Comparison of ENCODE assay signal across 8 cellular contexts in genomic region chr16:20741555-20742285, GRCh38. TPM values are rescaled to one million over a fixed set of nuclear protein-coding genes. Genes with fewer than 3 reads are reported as not detected.
DNase-seq lines count a peak whose midpoint lies in the region; ATAC-seq and TF ChIP-seq lines count a peak whose summit lies in the region.

Gene THUMPD1, minus strand, starts transcription at chr16:20741818. Its CDS starts 79 bp downstream, at chr16:20741739.

- peaks cover under 1 to 4% of the 10 kb centered on the region in 2 experiments for H3K9me3 ChIP-seq in CD4-positive, CD25-positive, alpha-beta regulatory T cell (ENCODE audit: control insufficient read depth in 2 of 2, low read length in 2 of 2)
- no peaks in the 10 kb centered on the region for H3K9me3 ChIP-seq in right lobe of liver

- peak within 1 kb of the TSS; percentile 98 for H3K27ac ChIP-seq in CD4-positive, CD25-positive, alpha-beta regulatory T cell (ENCODE audit: insufficient read depth, low read length, poor library complexity, severe bottlenecking)
- peak within 1 kb of the TSS; percentile 87 to 95 (median 92) for H3K27ac ChIP-seq in right lobe of liver

- DNase-seq in CD4-positive, CD25-positive, alpha-beta regulatory T cell = peak; percentile 95 to 98 (median 95)
- peak; percentile 91 for DNase-seq in NCI-H774 (lab: John Stamatoyannopoulos, UW)
- peak; percentile 99 to 100 for DNase-seq in activated CD4-positive, alpha-beta T cell treated with anti-CD3 and anti-CD28 coated beads, Interleukin-2, amount 50 U/mL, for 48 hours
- DNase-seq in dermis microvascular lymphatic vessel endothelial cell (ENCODE audit: low read depth in 2 of 2) = peak; percentile 91 to 96
- peak; percentile 96 to 98 (median 98) for DNase-seq in right lobe of liver
- DNase-seq in stimulated activated CD4-positive, alpha-beta T cell treated with anti-CD3 and anti-CD28 coated beads, Interleukin-4, amount 100 ng/mL, for 24 hours = peak; percentile 99

- H3K4me1 ChIP-seq in CD4-positive, CD25-positive, alpha-beta regulatory T cell (ENCODE audit: control insufficient read depth, insufficient read depth, low read length, poor library complexity, severe bottlenecking) = peaks cover 16% of the 10 kb centered on the region
- H3K4me1 ChIP-seq in right lobe of liver = peaks cover 0 to 30% (median 4%) of the 10 kb centered on the region in 4 donors

- no peaks in the 10 kb centered on the region for H3K27me3 Mint-ChIP-seq in CD4-positive, CD25-positive, alpha-beta regulatory T cell

- peak in 1 of 4 donors; percentile 11 for TF ChIP-seq CTCF in right lobe of liver (IDR thresholded peaks at IDR 0.05)

- H3K36me3 Mint-ChIP-seq in CD4-positive, CD25-positive, alpha-beta regulatory T cell = peaks cover 11% of the 10 kb centered on the region

- H3K4me3 ChIP-seq in CD4-positive, CD25-positive, alpha-beta regulatory T cell (ENCODE audit: low read depth, low read length) = peak within 1 kb of the TSS; percentile 92
- H3K4me3 ChIP-seq in right lobe of liver = peak within 1 kb of the TSS; percentile 79 to 95 (median 91)

- intact Hi-C loops in right lobe of liver (cut with DNase I) = no loop called here

- WGBS in right lobe of liver (ENCODE audit: insufficient coverage, low coverage, low lambda C conversion rate, missing lambda C conversion rate) = 8% methylated on average over 8 of the region's 42 CpGs

- peak within 1 kb of the TSS; percentile 98 to 99 (median 98) for H3K4me3 Mint-ChIP-seq in CD4-positive, CD25-positive, alpha-beta regulatory T cell

- H3K27me3 ChIP-seq in CD4-positive, CD25-positive, alpha-beta regulatory T cell (ENCODE audit: control insufficient read depth, insufficient read depth, low read length) = no peaks in the 10 kb centered on the region
- no peaks in the 10 kb centered on the region for H3K27me3 ChIP-seq in right lobe of liver

- H3K9me3 Mint-ChIP-seq in CD4-positive, CD25-positive, alpha-beta regulatory T cell = peaks cover 0 to 4% (median 0%) of the 10 kb centered on the region in 7 donors

- TF ChIP-seq POLR2A in right lobe of liver (IDR thresholded peaks at IDR 0.05) = peak; percentile 74

- H3K4me1 Mint-ChIP-seq in CD4-positive, CD25-positive, alpha-beta regulatory T cell = peaks cover 0 to 35% (median 27%) of the 10 kb centered on the region in 4 donors

- H3K27ac Mint-ChIP-seq in CD4-positive, CD25-positive, alpha-beta regulatory T cell = peak within 1 kb of the TSS; percentile 93 to 99 (median 98)

- H3K36me3 ChIP-seq in CD4-positive, CD25-positive, alpha-beta regulatory T cell (ENCODE audit: control insufficient read depth, insufficient read depth, low read length) = peaks cover 22% of the 10 kb centered on the region
- peaks cover 0 to 22% (median 6%) of the 10 kb centered on the region in 4 donors for H3K36me3 ChIP-seq in right lobe of liver

- peak; percentile 94 for ATAC-seq in CD4-positive, CD25-positive, alpha-beta regulatory T cell (ENCODE audit: low read depth in 2 of 2)
- ATAC-seq in GM19397 (IDR thresholded peaks at IDR 0.05; ENCODE audit: unreplicated experiment) = peak; percentile 80
- peak; percentile 85 for ATAC-seq in HG03571 (IDR thresholded peaks at IDR 0.05; ENCODE audit: unreplicated experiment)
- peak; percentile 91 to 96 (median 96) for ATAC-seq in right lobe of liver

RNA-seq across cellular contexts. Expression of gene THUMPD1, which starts in this region (rescaled TPM):
- total RNA-seq in CD4-positive, CD25-positive, alpha-beta regulatory T cell = 97.6 TPM
- 10 to 100 TPM; 56.1 to 75.1 (median 70.9) TPM for polyA plus RNA-seq in CD4-positive, CD25-positive, alpha-beta regulatory T cell
- total RNA-seq in dermis microvascular lymphatic vessel endothelial cell = 57.3 and 82.7 TPM in 2 replicates
- 10 to 100 TPM; 13.5 to 26.4 (median 16.5) TPM for total RNA-seq in right lobe of liver

Comparison
In these comparisons a context has a peak if more than half of its experiments do, and no peak if none do; other contexts are left out.
1. Peak in every context shown above with its lines: DNase-seq, ATAC-seq, H3K4me3 ChIP-seq and H3K27ac ChIP-seq.